In the genomic region with DNA sequence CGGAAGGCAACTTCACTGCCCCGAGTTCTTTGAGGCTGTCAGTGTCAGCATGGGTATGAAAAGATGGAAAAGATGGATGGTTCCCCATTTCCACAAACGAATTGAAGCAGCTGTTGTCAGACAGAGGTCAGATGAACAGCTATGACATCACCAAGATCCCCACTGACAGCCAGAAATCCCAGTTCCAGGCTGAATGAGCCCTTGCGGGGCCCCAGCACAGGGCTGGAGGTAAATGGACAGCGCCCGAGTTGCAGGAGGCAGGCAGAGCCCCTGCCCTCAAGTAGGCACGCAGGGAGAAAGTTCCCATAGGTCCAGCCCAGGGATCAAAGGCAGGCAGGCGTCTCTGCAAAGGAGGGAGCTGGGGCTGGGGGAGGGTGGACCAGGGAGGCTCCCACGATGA, we compare ENCODE assay signal across 16 cellular contexts.
"Had no signal": no experiment of that assay in that cellular context is flagged by ENCODE, and none has a peak within 500 bp of the region (broad histone marks: within the 10 kb centered on the region; RNA-seq: fewer than 3 reads in every experiment).

No MANE protein-coding gene starts in this region.

- ATAC-seq: activated CD4-positive, alpha-beta T cell treated with anti-CD3 and anti-CD28 coated beads for 36 hours; sciatic nerve had no signal

- H3K36me3 ChIP-seq: ascending aorta, esophagus squamous epithelium, left ventricle myocardium inferior, suprapubic skin had no signal

- H3K27me3 ChIP-seq: ascending aorta had no signal

- H3K4me3 ChIP-seq: ascending aorta, esophagus squamous epithelium, left ventricle myocardium inferior, suprapubic skin had no signal

- DNase-seq: activated CD4-positive, alpha-beta memory T cell treated with anti-CD3 and anti-CD28 coated beads, Interleukin-2, amount 10 ng/mL, durations not matched to agents 7 days and 5 days; activated CD4-positive, alpha-beta T cell treated with anti-CD3 and anti-CD28 coated beads for 36 hours; activated naive CD4-positive, alpha-beta T cell; activated T-cell treated with anti-CD3 and anti-CD28 coated beads, Interleukin-2, amount 50 U/mL, for 48 hours; esophagus squamous epithelium; foreskin fibroblast; glutamatergic neuron; left ventricle myocardium inferior; posterior cingulate gyrus; stimulated activated CD4-positive, alpha-beta T cell treated with anti-CD3 and anti-CD28 coated beads, Interleukin-2, amount 100 ng/mL, for 24 hours; stimulated activated naive CD4-positive, alpha-beta T cell treated with Interleukin-2 at 50 U/mL for 16 hours; SW 1271; T-helper 9 cell had no signal
